Comparison of ENCODE assay signal across 1 cellular context in the genomic region with DNA sequence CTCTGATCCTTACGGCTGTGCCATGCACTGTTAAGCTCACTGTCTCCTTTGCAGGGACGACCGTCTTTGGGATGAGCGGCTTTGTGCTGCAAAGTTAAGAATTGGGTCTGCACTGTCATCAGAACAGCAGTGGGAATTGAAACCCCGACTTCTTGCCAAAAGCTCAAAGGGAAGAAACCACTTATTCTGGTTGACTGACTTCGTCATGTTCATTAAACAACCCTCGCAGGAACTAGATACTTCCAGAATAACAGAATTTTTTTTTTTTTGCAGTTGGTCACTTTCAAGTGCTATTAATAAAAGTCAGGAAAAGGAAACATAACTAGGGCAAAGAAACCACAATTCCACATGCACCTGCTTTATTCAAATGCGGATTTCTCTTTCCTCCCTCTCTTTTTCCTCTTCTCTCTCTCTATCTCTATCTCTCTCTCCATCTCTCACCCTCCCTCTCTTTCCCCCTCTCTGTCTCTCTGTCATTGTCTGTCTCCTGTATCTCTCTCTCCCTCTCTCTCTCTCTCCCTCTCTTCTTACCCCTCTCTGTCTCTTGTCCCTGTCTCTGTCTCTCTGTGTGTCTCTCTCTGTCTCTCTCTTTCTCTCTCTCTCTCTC.
TF ChIP-seq lines count a peak whose summit lies in the region.

No MANE protein-coding gene starts in this region.

TF ChIP-seq in GM12878, 131 proteins besides CTCF, POLR2A, EP300 and RAD21 (continued from another document):
- TF ChIP-seq IRF5 (IDR thresholded peaks at IDR 0.05; ENCODE audit: borderline replicate concordance) (no peak), YY1 (IDR thresholded peaks at IDR 0.05; ENCODE audit: low read depth, low read length) (no peak), EGR1 (IDR thresholded peaks at IDR 0.05; ENCODE audit: borderline replicate concordance in 1 of 2, low read depth in 2 of 2, low read length in 2 of 2) (no peak)
TF ChIP-seq in GM12878: peak in this region for 51.
